ENCODE assay signal across 23 cellular contexts in the genomic region with DNA sequence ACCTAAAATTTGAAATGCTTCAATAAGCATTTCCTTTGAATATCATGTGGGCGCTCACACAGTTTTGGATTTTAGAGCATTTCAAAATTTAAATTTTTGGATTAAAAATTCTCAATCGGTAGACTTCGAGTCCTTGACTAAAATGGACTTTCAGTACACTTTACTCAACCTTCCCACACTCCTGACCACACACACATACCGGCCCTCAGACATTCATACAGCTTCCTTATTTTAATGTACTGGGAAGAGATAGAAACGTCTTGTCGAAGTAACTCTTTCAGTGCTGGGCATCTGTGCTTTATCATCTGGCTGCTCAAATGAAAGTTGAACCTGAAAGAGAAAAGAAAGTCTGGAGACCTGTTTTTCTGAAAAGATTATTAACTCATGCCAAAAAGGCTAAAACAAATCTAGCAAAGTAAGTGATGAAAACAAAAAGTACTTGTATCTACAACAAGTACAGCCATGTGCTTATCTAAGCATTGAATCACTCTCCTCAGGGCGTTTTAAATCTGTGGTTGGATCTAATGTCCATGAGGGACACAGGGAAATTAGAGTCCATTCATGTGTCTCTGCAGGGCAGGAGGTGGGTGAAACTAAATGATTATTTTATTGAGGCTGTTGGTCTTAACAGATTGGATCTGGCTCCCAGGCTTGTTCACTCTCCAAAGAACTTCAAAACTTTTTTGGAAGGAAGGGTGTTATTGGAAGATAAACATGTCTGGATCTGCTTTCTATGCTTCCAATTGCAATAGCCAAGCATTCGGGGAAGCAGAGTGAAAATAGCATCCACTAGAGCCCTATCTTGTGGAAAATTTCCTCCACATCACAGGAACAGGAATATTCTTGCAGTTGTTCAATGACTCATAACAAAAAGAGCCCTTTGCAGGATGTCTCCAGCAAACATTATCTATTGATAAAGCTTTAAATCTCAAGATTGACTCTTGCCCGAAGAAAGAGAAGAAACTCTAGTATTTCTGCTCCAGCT. TPM values are rescaled to one million over a fixed set of nuclear protein-coding genes. Genes with fewer than 3 reads are reported as not detected.
DNase-seq lines count a peak whose midpoint lies in the region; ATAC-seq, FAIRE-seq and TF ChIP-seq lines count a peak whose summit lies in the region.
"Had no signal": no experiment of that assay in that cellular context is flagged by ENCODE, and none has a peak within 500 bp of the region (broad histone marks: within the 10 kb centered on the region; RNA-seq: fewer than 3 reads in every experiment).

No MANE protein-coding gene starts in this region.

- no peaks in the 10 kb centered on the region for H3F3A ChIP-seq in PC-3 (ENCODE audit: low read length, unreplicated experiment)

- H3K4me1 ChIP-seq in PC-3 (ENCODE audit: insufficient read depth, low read length) (peaks cover 12% of the 10 kb centered on the region; the same call in 1 of the 2 replicates), keratinocyte (ENCODE audit: control insufficient read depth, extremely low read depth, insufficient read depth, low read length) (peaks cover 9% of the 10 kb centered on the region)
- H3K4me1 ChIP-seq: neural progenitor cell, spleen had no signal

- H3K79me2 ChIP-seq in PC-3 (ENCODE audit: low read length) (no peaks in the 10 kb centered on the region), keratinocyte (ENCODE audit: control insufficient read depth, insufficient read depth, low read length) (no peaks in the 10 kb centered on the region)

- H3K36me3 ChIP-seq in PC-3 (ENCODE audit: low read depth, low read length) = no peaks in the 10 kb centered on the region
- H3K36me3 ChIP-seq in bronchial epithelial cell (ENCODE audit: control insufficient read depth, insufficient read depth, low read length) = no peaks in the 10 kb centered on the region
- no peaks in the 10 kb centered on the region for H3K36me3 ChIP-seq in keratinocyte (ENCODE audit: control insufficient read depth in 2 of 2, extremely low read depth in 1 of 2, insufficient read depth in 2 of 2, low read length in 2 of 2)
- H3K36me3 ChIP-seq: neural progenitor cell, spleen, tibial nerve had no signal

- H3K27me3 ChIP-seq in PC-3 (ENCODE audit: low read length) = no peaks in the 10 kb centered on the region
- no peaks in the 10 kb centered on the region for H3K27me3 ChIP-seq in bronchial epithelial cell (ENCODE audit: control insufficient read depth, insufficient read depth, low read length)
- H3K27me3 ChIP-seq in keratinocyte (ENCODE audit: control insufficient read depth, extremely low read depth, insufficient read depth, low read length) = no peaks in the 10 kb centered on the region
- H3K27me3 ChIP-seq: neural progenitor cell, spleen, tibial nerve had no signal

- POLR2A ChIA-PET in PC-3 (lab: Charles Lee; ENCODE audit: unreplicated experiment) = no interaction called here

- H3K4me2 ChIP-seq in PC-3 (ENCODE audit: low read length) (0 out of 2 replicates have a peak overlapping the region, but pooled peaks have one; percentile 14), keratinocyte (ENCODE audit: control insufficient read depth, extremely low read depth, insufficient read depth, low read depth, low read length) (peak overlapping the region; percentile 64)
- H3K4me2 ChIP-seq: neural progenitor cell had no signal

- no peaks in the 10 kb centered on the region for H3K9me3 ChIP-seq in PC-3 (ENCODE audit: low read length)
- H3K9me3 ChIP-seq in keratinocyte (ENCODE audit: control insufficient read depth, low read depth, low read length) = no peaks in the 10 kb centered on the region
- H3K9me3 ChIP-seq: spleen, tibial nerve had no signal

- DNase-seq in Daoy (ENCODE audit: low read depth) (peak; percentile 11), PC-3 (peak; percentile 67), bronchial epithelial cell (ENCODE audit: low read depth) (peak; percentile 85), keratinocyte (ENCODE audit: low read depth, low spot score) (no peak), NCI-H187 treated with DMSO at 0.1 percent for 48 hours (lab: John Stamatoyannopoulos, UW) (no peak), midbrain (lab: John Stamatoyannopoulos, UW) (no peak)
- no peak for DNase-seq in activated CD8-positive, alpha-beta memory T cell treated with anti-CD3 and anti-CD28 coated beads, Interleukin-2, amount 50 U/mL, for 4 hours
- DNase-seq in stimulated activated naive CD8-positive, alpha-beta T cell treated with anti-CD3 and anti-CD28 coated beads, Interleukin-15, amount 100 ng/mL, for 72 hours = no peak
- DNase-seq: CD8-positive, alpha-beta T cell; DMS79 treated with DMSO at 0.1 percent for 48 hours; effector CD8-positive, alpha-beta T cell; H7; hypothalamus; NCI-H2081; NCI-H526; SHP77 treated with DMSO at 0.1 percent for 48 hours; spleen had no signal

- H4K20me1 ChIP-seq in PC-3 (ENCODE audit: low read length) (no peaks in the 10 kb centered on the region), keratinocyte (ENCODE audit: control insufficient read depth, extremely low read depth, insufficient read depth, low read length) (no peaks in the 10 kb centered on the region)

- H3K27ac Mint-ChIP-seq in stimulated activated naive CD8-positive, alpha-beta T cell treated with anti-CD3 and anti-CD28 coated beads, Interleukin-15, amount 100 ng/mL, for 72 hours = no peak overlapping the region
- H3K27ac Mint-ChIP-seq: CD8-positive, alpha-beta T cell; neural progenitor cell had no signal

- H3K9ac ChIP-seq in PC-3 (ENCODE audit: low read length) (no peak overlapping the region), keratinocyte (ENCODE audit: control insufficient read depth, extremely low read depth, insufficient read depth, low read length) (no peak overlapping the region)
- H3K9ac ChIP-seq: neural progenitor cell had no signal

- H3K9me2 ChIP-seq in PC-3 (replicated peaks; ENCODE audit: low read length) = no peaks in the 10 kb centered on the region

- CTCF ChIA-PET in PC-3 (lab: Charles Lee) = no interaction called here

- H3K27me3 Mint-ChIP-seq in stimulated activated naive CD8-positive, alpha-beta T cell treated with anti-CD3 and anti-CD28 coated beads, Interleukin-15, amount 100 ng/mL, for 72 hours = peaks cover 30% of the 10 kb centered on the region
- H3K27me3 Mint-ChIP-seq: central memory CD8-positive, alpha-beta T cell had no signal

- H3K9me3 Mint-ChIP-seq in stimulated activated naive CD8-positive, alpha-beta T cell treated with anti-CD3 and anti-CD28 coated beads, Interleukin-15, amount 100 ng/mL, for 72 hours = no peaks in the 10 kb centered on the region
- H3K9me3 Mint-ChIP-seq: CD8-positive, alpha-beta T cell; central memory CD8-positive, alpha-beta T cell; neural progenitor cell had no signal

- no peak for FAIRE-seq in bronchial epithelial cell (lab: Jason Lieb, UNC)
- peak; percentile 74 for FAIRE-seq in keratinocyte (lab: Jason Lieb, UNC)

- dilution Hi-C loops in keratinocyte (cut with MboI; ENCODE audit: extremely low pct_ligation_motif_present, low sequenced_read_pairs) = no loop called here

- H3K4me3 ChIP-seq in PC-3 (ENCODE audit: low read length) (no peak overlapping the region), bronchial epithelial cell (ENCODE audit: low read depth, low read length) (no peak overlapping the region), keratinocyte (ENCODE audit: control insufficient read depth in 2 of 3, extremely low read depth in 1 of 3, insufficient read depth in 2 of 3, low read depth in 1 of 3, low read length in 3 of 3) (peak overlapping the region in 2 of 3 experiments; percentile 21 to 39)
- H3K4me3 ChIP-seq: neural progenitor cell, spleen, tibial nerve had no signal

- H3K4me3 Mint-ChIP-seq in stimulated activated naive CD8-positive, alpha-beta T cell treated with anti-CD3 and anti-CD28 coated beads, Interleukin-15, amount 100 ng/mL, for 72 hours = no peak overlapping the region
- H3K4me3 Mint-ChIP-seq: CD8-positive, alpha-beta T cell; central memory CD8-positive, alpha-beta T cell; neural progenitor cell had no signal

- intact Hi-C loops in PC-3 (cut with micrococcal nuclease) = no loop called here

- no peak for TF ChIP-seq CTCF in PC-3 (conservative IDR thresholded peaks at IDR 0.05; ENCODE audit: low read depth, low read length)
- TF ChIP-seq CTCF in bronchial epithelial cell (IDR thresholded peaks at IDR 0.05; ENCODE audit: insufficient read depth, low read length, severe bottlenecking) = no peak
- no peak for TF ChIP-seq CTCF in keratinocyte (optimal IDR thresholded peaks at IDR 0.05 in 1 of 3, IDR thresholded peaks at IDR 0.05 in 1 of 3, conservative IDR thresholded peaks at IDR 0.05 in 1 of 3; ENCODE audit: extremely low read depth in 1 of 3, insufficient read depth in 2 of 3, low read length in 3 of 3)

- BruUV-seq in PC-3 (replicated peaks; lab: Mats Ljungman, UMichigan) = no TSS peak

- H2AFZ ChIP-seq in PC-3 (ENCODE audit: low read length) (peak overlapping the region; percentile 18; the same call in 1 of the 2 replicates), keratinocyte (ENCODE audit: control insufficient read depth, low read length) (peak overlapping the region; percentile 57)
- H2AFZ ChIP-seq: neural progenitor cell had no signal

- ATAC-seq in PC-3 = peak; percentile 66
- no peak for ATAC-seq in stimulated activated naive CD8-positive, alpha-beta T cell treated with anti-CD3 and anti-CD28 coated beads, Interleukin-15, amount 100 ng/mL, for 72 hours
- ATAC-seq: activated CD4-positive, CD25-positive, alpha-beta regulatory T cell treated with anti-CD3 and anti-CD28 coated beads, Interleukin-2, amount 50 U/mL, for 24 hours; CD8-positive, alpha-beta T cell had no signal

- H3K9me1 ChIP-seq in keratinocyte (ENCODE audit: control insufficient read depth, extremely low read depth, insufficient read depth, low read length) = no peaks in the 10 kb centered on the region

- H3K4me1 Mint-ChIP-seq in stimulated activated naive CD8-positive, alpha-beta T cell treated with anti-CD3 and anti-CD28 coated beads, Interleukin-15, amount 100 ng/mL, for 72 hours = no peaks in the 10 kb centered on the region
- H3K4me1 Mint-ChIP-seq: central memory CD8-positive, alpha-beta T cell; neural progenitor cell had no signal

- H3K27ac ChIP-seq in PC-3 (ENCODE audit: low read length) (no peak overlapping the region), keratinocyte (ENCODE audit: control insufficient read depth, insufficient read depth, low read length) (peak overlapping the region; percentile 44)
- H3K27ac ChIP-seq: neural progenitor cell, spleen, tibial nerve had no signal

RNA-seq across cellular contexts. Expression of a gene that starts 47.0 kb away (rescaled TPM):
- 0.80 and 1.0 TPM in 2 replicates for total RNA-seq in Daoy (2014; rRNA removed; shearing (Covaris generic))
- total RNA-seq in PC-3 (2014; rRNA removed) (not detected in 2 replicates), bronchial epithelial cell (0.26 and 0.38 TPM in 2 replicates)
- 2.5 to 11.5 TPM (median 10.4 TPM) in 3 replicates for polyA plus RNA-seq in keratinocyte
- polyA plus RNA-seq in keratinocyte (2011; ENCODE audit: low read depth) = 66.5 TPM
- polyA plus RNA-seq in keratinocyte (2011; cell fraction: cytosol; rRNA removed) = 9.1 and 20.3 TPM in 2 replicates
- polyA plus RNA-seq in keratinocyte (2011; cell fraction: nucleus; rRNA removed) = 3.5 and 7.6 TPM in 2 replicates
- polyA plus RNA-seq in keratinocyte (2012; ENCODE audit: low replicate concordance) = 6.1 and 132 TPM in 2 replicates
- polyA minus RNA-seq in keratinocyte = 0.99 to 3.9 TPM in 2 of 3 replicates, not detected in the other
- polyA minus RNA-seq in keratinocyte (2011; cell fraction: cytosol; rRNA and poly(A)+ RNA removed) = not detected
- polyA minus RNA-seq in keratinocyte (2011; cell fraction: nucleus; rRNA and poly(A)+ RNA removed) = not detected in 2 replicates
- total RNA-seq: CD8-positive, alpha-beta T cell; H7; pulmonary artery endothelial cell; spleen; T-helper 1 cell treated with Interleukin-12 subunit alpha and Interleukin-12 subunit beta and Interleukin-4 antibody, amounts not matched to agents 30 ng/mL and 1 ng/mL, for 36 hours; tibial nerve had no signal
- polyA plus RNA-seq: spleen had no signal

RNA-seq across cellular contexts. Expression of a gene that starts 47.4 kb away (rescaled TPM):
- 22.2 and 32.5 TPM in 2 replicates for total RNA-seq in Daoy (2014; rRNA removed; shearing (Covaris generic))
- total RNA-seq in PC-3 (2014; rRNA removed) (not detected in 2 replicates), bronchial epithelial cell (0.53 and 2.4 TPM in 2 replicates)
- polyA plus RNA-seq in keratinocyte = 11.9 to 16.6 TPM (median 13.4 TPM) in 3 replicates
- 0.86 TPM for polyA plus RNA-seq in keratinocyte (2011; ENCODE audit: low read depth)
- polyA plus RNA-seq in keratinocyte (2011; cell fraction: cytosol; rRNA removed) = 16.0 and 23.4 TPM in 2 replicates
- polyA plus RNA-seq in keratinocyte (2011; cell fraction: nucleus; rRNA removed) = 5.0 and 7.2 TPM in 2 replicates
- 3.2 and 14.3 TPM in 2 replicates for polyA plus RNA-seq in keratinocyte (2012; ENCODE audit: low replicate concordance)
- 2.1 to 5.2 TPM in 2 of 3 replicates, not detected in the other for polyA minus RNA-seq in keratinocyte
- 3.5 TPM for polyA minus RNA-seq in keratinocyte (2011; cell fraction: cytosol; rRNA and poly(A)+ RNA removed)
- 0.84 and 1.9 TPM in 2 replicates for polyA minus RNA-seq in keratinocyte (2011; cell fraction: nucleus; rRNA and poly(A)+ RNA removed)
- total RNA-seq: H7 had no signal

RNA-seq across cellular contexts. Expression of a gene that starts 57.6 kb away (rescaled TPM):
- 6.2 and 9.3 TPM in 2 replicates for total RNA-seq in Daoy (2014; rRNA removed; shearing (Covaris generic))
- total RNA-seq in PC-3 (2014; rRNA removed) = 0.33 TPM in 1 of 2 replicates, not detected in the other
- 10.8 and 69.3 TPM in 2 replicates for total RNA-seq in bronchial epithelial cell
- polyA plus RNA-seq in keratinocyte = 30.7 to 69.1 TPM (median 56.0 TPM) in 3 replicates
- polyA plus RNA-seq in keratinocyte (2011; ENCODE audit: low read depth) = 122 TPM
- polyA plus RNA-seq in keratinocyte (2011; cell fraction: cytosol; rRNA removed) = 43.6 and 54.5 TPM in 2 replicates
- polyA plus RNA-seq in keratinocyte (2011; cell fraction: nucleus; rRNA removed) = 43.5 and 50.7 TPM in 2 replicates
- 68.6 and 117 TPM in 2 replicates for polyA plus RNA-seq in keratinocyte (2012; ENCODE audit: low replicate concordance)
- 1.2 to 38.5 TPM (median 23.0 TPM) in 3 replicates for polyA minus RNA-seq in keratinocyte
- 27.4 TPM for polyA minus RNA-seq in keratinocyte (2011; cell fraction: cytosol; rRNA and poly(A)+ RNA removed)
- polyA minus RNA-seq in keratinocyte (2011; cell fraction: nucleus; rRNA and poly(A)+ RNA removed) = 13.1 and 18.5 TPM in 2 replicates
- total RNA-seq: H7 had no signal

Comparison
In these comparisons a context has a peak if more than half of its experiments do, and no peak if none do; other contexts are left out.
1. DNase-seq: peak in Daoy (single experiment), PC-3 (single experiment) and bronchial epithelial cell (single experiment); none in keratinocyte (single experiment), activated CD8-positive, alpha-beta memory T cell treated with anti-CD3 and anti-CD28 coated beads, Interleukin-2, amount 50 U/mL, for 4 hours (single experiment), stimulated activated naive CD8-positive, alpha-beta T cell treated with anti-CD3 and anti-CD28 coated beads, Interleukin-15, amount 100 ng/mL, for 72 hours (0 of 2), NCI-H187 treated with DMSO at 0.1 percent for 48 hours (single experiment) and midbrain (single experiment).
2. H3K4me3 ChIP-seq: peak in keratinocyte (2 of 3); none in PC-3 (single experiment) and bronchial epithelial cell (single experiment).